ENCODE assay signal across 1 cellular context in the genomic region with DNA sequence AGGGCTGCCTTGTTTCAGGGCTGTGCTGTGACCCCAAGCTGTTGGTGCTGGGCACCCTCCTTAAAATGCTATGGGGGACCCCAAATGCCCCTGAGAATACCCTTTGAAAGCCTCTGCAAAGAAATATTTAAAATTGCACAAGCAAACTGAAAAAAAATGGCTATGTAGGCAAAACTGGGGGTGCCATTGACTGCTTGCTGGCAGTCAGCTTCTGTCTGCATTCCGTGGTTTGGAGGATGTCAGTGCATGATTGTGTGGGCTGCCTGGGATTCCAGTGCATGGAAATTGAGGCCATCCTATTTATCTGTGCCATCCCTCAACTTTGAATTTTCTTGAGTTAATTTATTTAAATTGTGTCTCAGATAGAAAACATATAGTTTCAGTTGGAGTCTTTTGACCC.
TF ChIP-seq lines count a peak whose summit lies in the region.

No MANE protein-coding gene starts in this region.

TF ChIP-seq in IMR-90, 13 proteins besides CTCF, POLR2A, EP300 and RAD21:
- TF ChIP-seq CEBPB (IDR thresholded peaks at IDR 0.05; ENCODE audit: low read depth, low read length) (no peak), RFX5 (IDR thresholded peaks at IDR 0.05; ENCODE audit: low read depth, low read length) (no peak), MAFK (IDR thresholded peaks at IDR 0.05; ENCODE audit: low read depth, low read length) (peak; percentile 66)
